In genomic region chr15:62416535-62416934, GRCh38 we compare ENCODE assay signal across 1 cellular context.
TF ChIP-seq lines count a peak whose summit lies in the region.

No MANE protein-coding gene starts in this region.

TF ChIP-seq in SK-N-SH treated with all-trans-retinoic acid at 6 μM for 48 hours, 23 proteins besides CTCF, POLR2A, EP300 and RAD21 (continued from another document):
- TF ChIP-seq TSHZ2 (CRISPR knock-in tag; IDR thresholded peaks at IDR 0.05) (no peak), TCF4 (CRISPR knock-in tag; IDR thresholded peaks at IDR 0.05; ENCODE audit: borderline replicate concordance) (no peak)
